Comparison of ENCODE assay signal across 10 cellular contexts in genomic region chr10:74502963-74503608, GRCh38.
DNase-seq lines count a peak whose midpoint lies in the region; ATAC-seq and TF ChIP-seq lines count a peak whose summit lies in the region.
"Had no signal": no experiment of that assay in that cellular context is flagged by ENCODE, and none has a peak within 500 bp of the region (broad histone marks: within the 10 kb centered on the region; RNA-seq: fewer than 3 reads in every experiment).

No MANE protein-coding gene starts in this region.

- no peaks in the 10 kb centered on the region for H3K36me3 ChIP-seq in osteoblast (ENCODE audit: insufficient read depth, low read length)

- ATAC-seq in GM18909 (IDR thresholded peaks at IDR 0.05; ENCODE audit: poor library complexity, unreplicated experiment) (no peak), GM18498 (IDR thresholded peaks at IDR 0.05; ENCODE audit: unreplicated experiment) (no peak)

- no peak for TF ChIP-seq CTCF in GM12865 (IDR thresholded peaks at IDR 0.05; ENCODE audit: insufficient read depth, low read depth, low read length, missing control alignments)
- TF ChIP-seq CTCF in osteoblast (IDR thresholded peaks at IDR 0.05; ENCODE audit: extremely low read depth, low read depth, low read length): no peak

- no peaks in the 10 kb centered on the region for H3K27me3 ChIP-seq in osteoblast (ENCODE audit: insufficient read depth, low read length)

- H3K4me3 ChIP-seq in GM12865 (ENCODE audit: low read depth, low read length): no peak overlapping the region
- H3K4me3 ChIP-seq in osteoblast (ENCODE audit: insufficient read depth, low read length): no peak overlapping the region

- peak overlapping the region; percentile 30 for H3K27ac ChIP-seq in osteoblast (ENCODE audit: low read depth, low read length)

- H3K4me1 ChIP-seq in osteoblast (ENCODE audit: insufficient read depth, low read length): peaks cover 30% of the 10 kb centered on the region

- peaks cover 2% of the 10 kb centered on the region for H4K20me1 ChIP-seq in osteoblast (ENCODE audit: insufficient read depth, low read length)

- DNase-seq in GM12865 (ENCODE audit: low read depth) (peak; percentile 6), NCI-H69 (lab: John Stamatoyannopoulos, UW) (peak; percentile 26), brain pericyte (ENCODE audit: low read depth, low spot score) (peak; percentile 36), osteoblast (ENCODE audit: insufficient read length, low spot score, missing footprints) (peak; percentile 73), NCI-H510A (lab: John Stamatoyannopoulos, UW) (no peak)
- no peak for DNase-seq in activated CD8-positive, alpha-beta memory T cell treated with anti-CD3 and anti-CD28 coated beads, Interleukin-2, amount 50 U/mL, for 48 hours
- DNase-seq: effector memory CD4-positive, alpha-beta T cell; NCI-H1930 had no signal

- H3K79me2 ChIP-seq in osteoblast (ENCODE audit: insufficient read depth, low read length): no peaks in the 10 kb centered on the region

- no peaks in the 10 kb centered on the region for H3K9me3 ChIP-seq in osteoblast (ENCODE audit: low read depth, low read length)

- no peak overlapping the region for H2AFZ ChIP-seq in osteoblast (ENCODE audit: low read length)

- no peak overlapping the region for H3K4me2 ChIP-seq in osteoblast (ENCODE audit: insufficient read depth, low read length)

Comparison
In these comparisons a context has a peak if more than half of its experiments do, and no peak if none do; other contexts are left out.
1. DNase-seq: peak in GM12865 (single experiment), NCI-H69 (single experiment), brain pericyte (single experiment) and osteoblast (single experiment); none in NCI-H510A (single experiment) and activated CD8-positive, alpha-beta memory T cell treated with anti-CD3 and anti-CD28 coated beads, Interleukin-2, amount 50 U/mL, for 48 hours (single experiment).